Comparison of ENCODE assay signal across 1 cellular context in the genomic region with DNA sequence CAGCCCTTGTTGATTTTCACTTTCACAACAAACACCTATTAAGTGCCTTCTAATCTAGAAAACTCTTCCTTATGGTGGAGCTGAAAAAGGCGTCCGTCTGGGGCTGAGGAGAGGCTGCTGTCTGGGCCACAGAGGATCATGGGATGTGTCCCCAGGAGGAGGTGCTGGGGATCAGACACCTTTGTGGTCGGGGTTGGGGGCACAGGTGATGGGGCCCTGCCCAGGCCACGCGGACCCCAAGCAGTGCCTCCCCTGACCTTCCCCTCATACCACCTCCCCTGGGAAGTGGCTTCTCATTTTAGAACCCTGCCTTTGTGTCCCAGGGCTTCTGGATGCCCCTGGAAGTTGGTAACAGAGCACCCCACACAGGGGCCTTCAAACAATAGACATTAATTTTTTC.
TF ChIP-seq lines count a peak whose summit lies in the region.

No MANE protein-coding gene starts in this region.

TF ChIP-seq in HepG2, 621 proteins besides CTCF, POLR2A, EP300 and RAD21:
- peak; percentile 13; the same call in 1 of the 2 replicates for TF ChIP-seq ZNF512 (CRISPR knock-in tag; IDR thresholded peaks at IDR 0.05)
- no peak for TF ChIP-seq SRY (CRISPR knock-in tag; IDR thresholded peaks at IDR 0.05)
